In the genomic region with DNA sequence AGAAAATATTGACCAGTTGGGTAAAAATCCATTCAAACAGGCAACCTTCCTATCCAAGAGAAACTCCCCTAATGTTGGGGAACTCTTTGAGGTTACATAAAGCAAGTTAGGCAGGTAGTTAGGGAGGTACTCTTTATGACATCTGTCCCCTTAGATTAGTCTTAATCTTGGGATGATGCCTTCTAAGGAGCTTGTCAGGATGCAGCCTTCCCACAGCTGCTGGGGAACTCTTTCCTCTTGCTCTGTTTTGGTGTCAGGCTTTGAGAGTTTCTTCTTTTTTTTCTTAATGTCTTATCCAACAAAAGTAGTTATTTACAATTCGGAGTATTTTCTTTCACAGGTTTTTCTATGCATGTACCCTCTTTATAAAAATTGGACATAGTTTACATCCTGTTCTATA, we compare ENCODE assay signal across 35 cellular contexts.
"Had no signal": no experiment of that assay in that cellular context is flagged by ENCODE, and none has a peak within 500 bp of the region (broad histone marks: within the 10 kb centered on the region; RNA-seq: fewer than 3 reads in every experiment).

No MANE protein-coding gene starts in this region.

- H3K36me3 ChIP-seq: adrenal gland, ascending aorta, breast epithelium, cardiac muscle cell, heart left ventricle had no signal

- H3K9me3 Mint-ChIP-seq: activated CD4-positive, alpha-beta memory T cell treated with anti-CD3 and anti-CD28 coated beads for 36 hours; activated CD4-positive, alpha-beta T cell treated with anti-CD3 and anti-CD28 coated beads, Interleukin-2, amount 10 ng/mL, durations not matched to agents 24 days and 14 days; activated naive CD4-positive, alpha-beta T cell treated with anti-CD3 and anti-CD28 coated beads for 36 hours; activated naive CD4-positive, alpha-beta T cell treated with anti-CD3 and anti-CD28 coated beads, Interleukin-2, amount 50 U/mL, for 24 hours; activated naive CD8-positive, alpha-beta T cell treated with anti-CD3 and anti-CD28 coated beads, Interleukin-2, amount 50 U/mL, for 24 hours; activated T-helper 1 cell treated with anti-CD3 and anti-CD28 coated beads, Interleukin-12 subunit alpha, Interleukin-12 subunit beta, Interleukin-2, Interleukin-4 antibody, amounts not matched to agents 30 ng/mL and 10 ng/mL and 1 ng/mL, durations not matched to agents 14 hours and 24 hours and 36 hours; activated T-helper 2 cell treated with anti-CD3 and anti-CD28 coated beads, Interferon-gamma antibody, Interleukin-2, Interleukin-4, amounts not matched to agents 10 μg/mL and 5 μg/mL and 100 μg/mL, durations not matched to agents 14 hours and 24 hours and 36 hours; central memory CD8-positive, alpha-beta T cell; dendritic cell treated with granulocyte-macrophage colony-stimulating factor and Interleukin-4, amounts not matched to agents 40 ng/mL and 50 ng/mL, for 4 days; endodermal cell; T-helper 2 cell treated with Interferon-gamma antibody and Interleukin-4, amounts not matched to agents 5 μg/mL and 100 μg/mL, for 36 hours had no signal

- H3K4me3 Mint-ChIP-seq: activated CD4-positive, alpha-beta memory T cell treated with anti-CD3 and anti-CD28 coated beads for 36 hours; activated CD4-positive, alpha-beta T cell treated with anti-CD3 and anti-CD28 coated beads for 36 hours; activated CD4-positive, alpha-beta T cell treated with anti-CD3 and anti-CD28 coated beads, Interleukin-2, amount 10 ng/mL, durations not matched to agents 24 days and 14 days; activated CD8-positive, alpha-beta memory T cell treated with anti-CD3 and anti-CD28 coated beads, Interleukin-2, amount 10 ng/mL, durations not matched to agents 7 days and 5 days; activated CD8-positive, alpha-beta T cell treated with anti-CD3 and anti-CD28 coated beads, Interleukin-2, amount 10 ng/mL, durations not matched to agents 7 days and 5 days; activated naive CD4-positive, alpha-beta T cell treated with anti-CD3 and anti-CD28 coated beads for 36 hours; activated naive CD4-positive, alpha-beta T cell treated with anti-CD3 and anti-CD28 coated beads, Interleukin-2, amount 50 U/mL, for 24 hours; activated naive CD8-positive, alpha-beta T cell treated with anti-CD3 and anti-CD28 coated beads for 36 hours; activated naive CD8-positive, alpha-beta T cell treated with anti-CD3 and anti-CD28 coated beads, Interleukin-2, amount 50 U/mL, for 24 hours; activated T-helper 1 cell treated with anti-CD3 and anti-CD28 coated beads, Interleukin-12 subunit alpha, Interleukin-12 subunit beta, Interleukin-2, Interleukin-4 antibody, amounts not matched to agents 30 ng/mL and 10 ng/mL and 1 ng/mL, durations not matched to agents 14 hours and 24 hours and 36 hours; brain; central memory CD8-positive, alpha-beta T cell; dendritic cell treated with granulocyte-macrophage colony-stimulating factor and Interleukin-4, amounts not matched to agents 40 ng/mL and 50 ng/mL, for 4 days; endodermal cell; T-helper 17 cell; T-helper 2 cell treated with Interferon-gamma antibody and Interleukin-4, amounts not matched to agents 5 μg/mL and 100 μg/mL, for 36 hours had no signal

- H3K27me3 Mint-ChIP-seq: activated CD4-positive, alpha-beta memory T cell treated with anti-CD3 and anti-CD28 coated beads for 36 hours; activated CD4-positive, alpha-beta T cell treated with anti-CD3 and anti-CD28 coated beads for 36 hours; activated CD4-positive, alpha-beta T cell treated with anti-CD3 and anti-CD28 coated beads, Interleukin-2, amount 10 ng/mL, durations not matched to agents 24 days and 14 days; activated CD8-positive, alpha-beta memory T cell treated with anti-CD3 and anti-CD28 coated beads, Interleukin-2, amount 10 ng/mL, durations not matched to agents 7 days and 5 days; activated naive CD4-positive, alpha-beta T cell treated with anti-CD3 and anti-CD28 coated beads, Interleukin-2, amount 50 U/mL, for 24 hours; activated naive CD8-positive, alpha-beta T cell treated with anti-CD3 and anti-CD28 coated beads for 36 hours; activated naive CD8-positive, alpha-beta T cell treated with anti-CD3 and anti-CD28 coated beads, Interleukin-2, amount 50 U/mL, for 24 hours; brain; central memory CD8-positive, alpha-beta T cell; dendritic cell treated with granulocyte-macrophage colony-stimulating factor and Interleukin-4, amounts not matched to agents 40 ng/mL and 50 ng/mL, for 4 days; T-helper 17 cell had no signal

- H3K4me1 Mint-ChIP-seq: activated CD4-positive, alpha-beta T cell treated with anti-CD3 and anti-CD28 coated beads, Interleukin-2, amount 10 ng/mL, durations not matched to agents 24 days and 14 days; activated CD8-positive, alpha-beta memory T cell treated with anti-CD3 and anti-CD28 coated beads, Interleukin-2, amount 10 ng/mL, durations not matched to agents 7 days and 5 days had no signal

- H3K4me3 ChIP-seq: adrenal gland, ascending aorta, breast epithelium, cardiac muscle cell, coronary artery, dorsolateral prefrontal cortex, heart left ventricle had no signal

- DNase-seq: activated CD4-positive, alpha-beta memory T cell treated with anti-CD3 and anti-CD28 coated beads for 36 hours; activated CD4-positive, alpha-beta T cell treated with anti-CD3 and anti-CD28 coated beads for 36 hours; activated CD4-positive, alpha-beta T cell treated with anti-CD3 and anti-CD28 coated beads, Interleukin-2, amount 10 ng/mL, durations not matched to agents 24 days and 14 days; activated CD4-positive, CD25-positive, alpha-beta regulatory T cell; activated CD4-positive, CD25-positive, alpha-beta regulatory T cell treated with anti-CD3 and anti-CD28 coated beads, Interleukin-2, amount 50 U/mL, for 72 hours; activated CD8-positive, alpha-beta memory T cell treated with anti-CD3 and anti-CD28 coated beads, Interleukin-2, amount 10 ng/mL, durations not matched to agents 7 days and 5 days; activated CD8-positive, alpha-beta memory T cell treated with anti-CD3 and anti-CD28 coated beads, Interleukin-2, amount 50 U/mL, for 4 hours; activated CD8-positive, alpha-beta T cell treated with anti-CD3 and anti-CD28 coated beads, Interleukin-2, amount 10 ng/mL, durations not matched to agents 7 days and 5 days; activated effector memory CD4-positive, alpha-beta T cell treated with anti-CD3 and anti-CD28 coated beads, Interleukin-2, amount 50 U/mL, for 16 hours; activated naive CD4-positive, alpha-beta T cell treated with anti-CD3 and anti-CD28 coated beads for 36 hours; activated naive CD8-positive, alpha-beta T cell treated with anti-CD3 and anti-CD28 coated beads for 36 hours; activated naive CD8-positive, alpha-beta T cell treated with anti-CD3 and anti-CD28 coated beads, Interleukin-2, amount 50 U/mL, for 24 hours; activated T-cell treated with anti-CD3 and anti-CD28 coated beads, Interleukin-2, amount 50 U/mL, for 1 hour; activated T-cell treated with anti-CD3 and anti-CD28 coated beads, Interleukin-2, amount 50 U/mL, for 48 hours; adrenal gland; dorsolateral prefrontal cortex; effector memory CD4-positive, alpha-beta T cell; endodermal cell; foreskin fibroblast; glutamatergic neuron; heart left ventricle; T-helper 17 cell; T1000 had no signal

- H3K27ac Mint-ChIP-seq: activated CD4-positive, alpha-beta memory T cell treated with anti-CD3 and anti-CD28 coated beads for 36 hours; activated CD4-positive, alpha-beta T cell treated with anti-CD3 and anti-CD28 coated beads for 36 hours; activated CD4-positive, alpha-beta T cell treated with anti-CD3 and anti-CD28 coated beads, Interleukin-2, amount 10 ng/mL, durations not matched to agents 24 days and 14 days; activated CD8-positive, alpha-beta memory T cell treated with anti-CD3 and anti-CD28 coated beads, Interleukin-2, amount 10 ng/mL, durations not matched to agents 7 days and 5 days; activated CD8-positive, alpha-beta T cell treated with anti-CD3 and anti-CD28 coated beads, Interleukin-2, amount 10 ng/mL, durations not matched to agents 7 days and 5 days; activated naive CD4-positive, alpha-beta T cell treated with anti-CD3 and anti-CD28 coated beads for 36 hours; activated naive CD4-positive, alpha-beta T cell treated with anti-CD3 and anti-CD28 coated beads, Interleukin-2, amount 50 U/mL, for 24 hours; activated naive CD8-positive, alpha-beta T cell treated with anti-CD3 and anti-CD28 coated beads for 36 hours; activated naive CD8-positive, alpha-beta T cell treated with anti-CD3 and anti-CD28 coated beads, Interleukin-2, amount 50 U/mL, for 24 hours; activated T-helper 1 cell treated with anti-CD3 and anti-CD28 coated beads, Interleukin-12 subunit alpha, Interleukin-12 subunit beta, Interleukin-2, Interleukin-4 antibody, amounts not matched to agents 30 ng/mL and 10 ng/mL and 1 ng/mL, durations not matched to agents 14 hours and 24 hours and 36 hours; activated T-helper 2 cell treated with anti-CD3 and anti-CD28 coated beads, Interferon-gamma antibody, Interleukin-2, Interleukin-4, amounts not matched to agents 10 μg/mL and 5 μg/mL and 100 μg/mL, durations not matched to agents 14 hours and 24 hours and 36 hours; brain; dendritic cell treated with granulocyte-macrophage colony-stimulating factor and Interleukin-4, amounts not matched to agents 40 ng/mL and 50 ng/mL, for 4 days; endodermal cell; T-helper 17 cell; T-helper 2 cell treated with Interferon-gamma antibody and Interleukin-4, amounts not matched to agents 5 μg/mL and 100 μg/mL, for 36 hours had no signal

- H3K9me3 ChIP-seq: adrenal gland, ascending aorta, breast epithelium, heart left ventricle had no signal

- ATAC-seq: activated CD4-positive, alpha-beta T cell treated with anti-CD3 and anti-CD28 coated beads for 36 hours; activated CD8-positive, alpha-beta memory T cell treated with anti-CD3 and anti-CD28 coated beads, Interleukin-2, amount 10 ng/mL, durations not matched to agents 7 days and 5 days; activated CD8-positive, alpha-beta T cell treated with anti-CD3 and anti-CD28 coated beads, Interleukin-2, amount 10 ng/mL, durations not matched to agents 7 days and 5 days; activated naive CD8-positive, alpha-beta T cell treated with anti-CD3 and anti-CD28 coated beads, Interleukin-2, amount 50 U/mL, for 24 hours; esophagus mucosa; heart left ventricle; T-helper 17 cell had no signal

- H3K4me1 ChIP-seq: adrenal gland, ascending aorta, breast epithelium, heart left ventricle had no signal

- H3K27ac ChIP-seq: adrenal gland, ascending aorta, breast epithelium, cardiac muscle cell, coronary artery, dorsolateral prefrontal cortex, heart left ventricle had no signal

- H3K27me3 ChIP-seq: adrenal gland, ascending aorta, breast epithelium, cardiac muscle cell, dorsolateral prefrontal cortex, heart left ventricle had no signal
